1 cellular context compared by ENCODE assay signal in the genomic region with DNA sequence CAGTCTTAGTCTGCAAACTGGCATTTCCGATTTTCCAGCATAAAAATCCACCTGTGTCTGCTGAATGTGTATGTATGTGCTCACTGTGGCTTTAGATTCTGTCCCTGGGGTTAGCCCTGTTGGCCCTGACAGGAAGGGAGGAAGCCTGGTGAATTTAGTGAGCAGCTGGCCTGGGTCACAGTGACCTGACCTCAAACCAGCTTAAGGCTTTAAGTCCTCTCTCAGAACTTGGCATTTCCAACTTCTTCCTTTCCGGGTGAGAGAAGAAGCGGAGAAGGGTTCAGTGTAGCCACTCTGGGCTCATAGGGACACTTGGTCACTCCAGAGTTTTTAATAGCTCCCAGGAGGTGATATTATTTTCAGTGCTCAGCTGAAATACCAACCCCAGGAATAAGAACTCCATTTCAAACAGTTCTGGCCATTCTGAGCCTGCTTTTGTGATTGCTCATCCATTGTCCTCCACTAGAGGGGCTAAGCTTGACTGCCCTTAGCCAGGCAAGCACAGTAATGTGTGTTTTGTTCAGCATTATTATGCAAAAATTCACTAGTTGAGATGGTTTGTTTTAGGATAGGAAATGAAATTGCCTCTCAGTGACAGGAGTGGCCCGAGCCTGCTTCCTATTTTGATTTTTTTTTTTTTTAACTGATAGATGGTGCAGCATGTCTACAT.
TF ChIP-seq lines count a peak whose summit lies in the region.

No MANE protein-coding gene starts in this region.

TF ChIP-seq in HCT116, 20 proteins besides CTCF, POLR2A, EP300 and RAD21 (continued from another document):
- no peak for TF ChIP-seq REST (IDR thresholded peaks at IDR 0.05; ENCODE audit: low read depth)
- TF ChIP-seq ELF1 (IDR thresholded peaks at IDR 0.05; ENCODE audit: borderline replicate concordance, low read depth) = no peak
- no peak for TF ChIP-seq POLR2AphosphoS5 (IDR thresholded peaks at IDR 0.05; ENCODE audit: low read depth, low read length)
- no peak for TF ChIP-seq CEBPB (IDR thresholded peaks at IDR 0.05; ENCODE audit: low read depth)
- TF ChIP-seq ZBTB33 (IDR thresholded peaks at IDR 0.05; ENCODE audit: extremely low read depth, insufficient replicate concordance, low read length) = no peak
- no peak for TF ChIP-seq ZFX (IDR thresholded peaks at IDR 0.05)
- TF ChIP-seq SIN3A (IDR thresholded peaks at IDR 0.05; ENCODE audit: low read depth) = no peak
- no peak for TF ChIP-seq EZH2 (IDR thresholded peaks at IDR 0.05)
- TF ChIP-seq JUND (IDR thresholded peaks at IDR 0.05) = no peak
- TF ChIP-seq EZH2phosphoT487 (IDR thresholded peaks at IDR 0.05; ENCODE audit: borderline replicate concordance) = no peak
